8 cellular contexts compared by ENCODE assay signal in the genomic region with DNA sequence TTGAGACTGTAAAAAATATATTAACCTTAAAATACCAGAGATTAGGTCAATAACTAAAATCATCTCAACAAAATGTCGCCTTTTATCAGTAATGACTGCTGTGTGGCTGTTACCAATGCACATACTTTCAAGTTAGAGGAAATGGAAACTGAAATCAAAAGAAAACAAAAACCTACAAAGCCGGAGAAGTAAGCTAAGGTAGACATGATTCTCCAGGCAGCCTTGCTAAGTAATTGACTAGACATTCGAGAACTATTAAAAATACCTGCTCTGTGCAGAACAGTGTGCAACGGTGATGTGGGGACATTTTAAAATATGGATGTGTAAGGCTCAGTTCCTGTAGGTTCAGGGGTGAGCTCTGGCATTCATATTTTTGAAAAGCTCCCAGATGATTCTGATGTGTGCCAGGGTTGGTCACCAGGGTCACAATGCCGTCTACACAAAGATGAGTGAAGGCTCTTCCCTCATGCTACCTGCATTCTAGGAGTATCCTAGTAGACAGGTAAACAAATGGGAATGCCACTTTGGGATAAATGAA. TPM values are rescaled to one million over a fixed set of nuclear protein-coding genes. Genes with fewer than 3 reads are reported as not detected.
DNase-seq lines count a peak whose midpoint lies in the region; ATAC-seq and TF ChIP-seq lines count a peak whose summit lies in the region.

No MANE protein-coding gene starts in this region.

- DNase-seq in activated gamma-delta T cell treated with Interleukin-2 at 50 U/mL for 16 hours = peak; percentile 5
- no peak for DNase-seq in activated gamma-delta T cell (lab: John Stamatoyannopoulos, UW)
- no peak for DNase-seq in left colon
- no peak for DNase-seq in thyroid gland
- DNase-seq in AG08395 (ENCODE audit: low spot score) = no peak
- no peak for DNase-seq in activated effector memory CD4-positive, alpha-beta T cell treated with anti-CD3 and anti-CD28 coated beads, Interleukin-2, amount 50 U/mL, for 16 hours

- H3K27me3 Mint-ChIP-seq in activated naive CD4-positive, alpha-beta T cell treated with anti-CD3 and anti-CD28 coated beads, Interleukin-2, amount 50 U/mL, for 24 hours = no peaks in the 10 kb centered on the region

- WGBS in thyroid gland, 2 donors = 53 to 56% methylated on average over 5 of the region's 5 CpGs

- H3K4me1 Mint-ChIP-seq in activated naive CD4-positive, alpha-beta T cell treated with anti-CD3 and anti-CD28 coated beads, Interleukin-2, amount 50 U/mL, for 24 hours = peaks cover 68% of the 10 kb centered on the region

- H3K27me3 ChIP-seq in thyroid gland = no peaks in the 10 kb centered on the region

- no peaks in the 10 kb centered on the region for H3K36me3 Mint-ChIP-seq in activated naive CD4-positive, alpha-beta T cell treated with anti-CD3 and anti-CD28 coated beads, Interleukin-2, amount 50 U/mL, for 24 hours

- H3K9me3 ChIP-seq in thyroid gland = no peaks in the 10 kb centered on the region

- H3K4me3 Mint-ChIP-seq in activated naive CD4-positive, alpha-beta T cell treated with anti-CD3 and anti-CD28 coated beads, Interleukin-2, amount 50 U/mL, for 24 hours = peak overlapping the region; percentile 93

- TF ChIP-seq CTCF in thyroid gland (IDR thresholded peaks at IDR 0.05) = no peak

- H3K36me3 ChIP-seq in thyroid gland = no peaks in the 10 kb centered on the region

- no peaks in the 10 kb centered on the region for H3K9me3 Mint-ChIP-seq in activated naive CD4-positive, alpha-beta T cell treated with anti-CD3 and anti-CD28 coated beads, Interleukin-2, amount 50 U/mL, for 24 hours

- H3K27ac Mint-ChIP-seq in activated naive CD4-positive, alpha-beta T cell treated with anti-CD3 and anti-CD28 coated beads, Interleukin-2, amount 50 U/mL, for 24 hours = peak overlapping the region; percentile 99

- peak overlapping the region; percentile 58 to 88 (median 82) for H3K27ac ChIP-seq in thyroid gland

- intact Hi-C loops in left colon (cut with DNase I, micrococcal nuclease) (no loop called here), thyroid gland (cut with DNase I) (no loop called here)

- peak; percentile 55 for ATAC-seq in HG03280 (IDR thresholded peaks at IDR 0.05; ENCODE audit: unreplicated experiment)
- ATAC-seq in left colon = peak; percentile 55

- peaks cover 12 to 15% of the 10 kb centered on the region in 2 donors for H3K4me1 ChIP-seq in thyroid gland

- TF ChIP-seq POLR2A in thyroid gland (IDR thresholded peaks at IDR 0.05) = no peak

- peak overlapping the region; percentile 61 to 89 (median 77) for H3K4me3 ChIP-seq in thyroid gland (replicated peaks in 1 of 3)

RNA-seq across cellular contexts. Expression of a gene that starts 0.6 kb away (rescaled TPM):
- total RNA-seq in left colon = 10 to 100 TPM in 1 of 2 donors, 1 to 10 TPM in 1; 9.4 to 24.2 TPM
- 10 to 100 TPM in 1 of 4 donors, 1 to 10 TPM in 3; 3.8 to 12.8 (median 6.0) TPM for total RNA-seq in thyroid gland

RNA-seq across cellular contexts. Expression of a gene that starts 30.7 kb away (rescaled TPM):
- total RNA-seq in left colon (10 to 100 TPM; 22.8 to 29.2 TPM), thyroid gland (10 to 100 TPM; 11.0 to 18.3 (median 12.5) TPM)
